ENCODE assay signal across 12 cellular contexts in genomic region chr12:55908726-55909512, GRCh38. TPM values are rescaled to one million over a fixed set of nuclear protein-coding genes. Genes with fewer than 3 reads are reported as not detected.
DNase-seq lines count a peak whose midpoint lies in the region; ATAC-seq and TF ChIP-seq lines count a peak whose summit lies in the region.
"Had no signal": no experiment of that assay in that cellular context is flagged by ENCODE, and none has a peak within 500 bp of the region (broad histone marks: within the 10 kb centered on the region; RNA-seq: fewer than 3 reads in every experiment).

No MANE protein-coding gene starts in this region.

- ATAC-seq in activated CD4-positive, alpha-beta T cell treated with anti-CD3 and anti-CD28 coated beads for 36 hours = no peak
- no peak for ATAC-seq in stimulated activated naive B cell treated with anti-CD40 and anti-IgM and Interleukin-4, amounts not matched to agents 10 μg/mL and 1 μg/mL and 100 μg/mL, for 72 hours (replicated peaks)

- H3K4me1 ChIP-seq in esophagus squamous epithelium = peaks cover 0 to 30% (median 2%) of the 10 kb centered on the region in 3 donors

- no peak for TF ChIP-seq POLR2A in esophagus squamous epithelium (IDR thresholded peaks at IDR 0.05)

- POLR2A ChIA-PET in activated CD4-positive, alpha-beta T cell treated with anti-CD3 and anti-CD28 coated beads for 36 hours (lab: Charles Lee) = no interaction called here

- peaks cover 0 to 33% (median 0%) of the 10 kb centered on the region in 3 donors for H3K36me3 ChIP-seq in esophagus squamous epithelium

- no peak overlapping the region for H3K4me3 Mint-ChIP-seq in activated CD4-positive, alpha-beta T cell treated with anti-CD3 and anti-CD28 coated beads for 36 hours
- no peak overlapping the region for H3K4me3 Mint-ChIP-seq in stimulated activated naive B cell treated with anti-CD40 and anti-IgM and Interleukin-4, amounts not matched to agents 10 μg/mL and 1 μg/mL and 100 μg/mL, for 72 hours

- intact Hi-C loops in activated CD4-positive, alpha-beta T cell treated with anti-CD3 and anti-CD28 coated beads for 36 hours (cut with DNase I, micrococcal nuclease) = no loop called here
- intact Hi-C loops in posterior cingulate gyrus (cut with DNase I) (no loop called here), esophagus squamous epithelium (cut with DNase I) (no loop called here)

- no peaks in the 10 kb centered on the region for H3K27me3 ChIP-seq in esophagus squamous epithelium

- H3K36me3 Mint-ChIP-seq in activated CD4-positive, alpha-beta T cell treated with anti-CD3 and anti-CD28 coated beads for 36 hours (ENCODE audit: low read depth) = peaks cover 13% of the 10 kb centered on the region
- H3K36me3 Mint-ChIP-seq in stimulated activated naive B cell treated with anti-CD40 and anti-IgM and Interleukin-4, amounts not matched to agents 10 μg/mL and 1 μg/mL and 100 μg/mL, for 72 hours = peaks cover 9 to 25% of the 10 kb centered on the region in 2 donors

- DNase-seq in activated CD4-positive, alpha-beta T cell treated with anti-CD3 and anti-CD28 coated beads for 36 hours = no peak
- DNase-seq in activated CD4-positive, alpha-beta T cell treated with anti-CD3 and anti-CD28 coated beads, Interleukin-2, amount 50 U/mL, for 1 hour = no peak
- DNase-seq in astrocyte of the hippocampus (ENCODE audit: low read depth, low spot score) (peak; percentile 49), islet precursor cell (peak; percentile 30), posterior cingulate gyrus (no peak), esophagus squamous epithelium (lab: John Stamatoyannopoulos, UW) (no peak), middle frontal gyrus (ENCODE audit: extremely low spot score, low spot score) (no peak)
- DNase-seq in stimulated activated naive B cell treated with anti-CD40 and anti-IgM and Interleukin-4, amounts not matched to agents 10 μg/mL and 1 μg/mL and 100 μg/mL, for 72 hours = no peak
- DNase-seq: activated CD8-positive, alpha-beta memory T cell treated with anti-CD3 and anti-CD28 coated beads, Interleukin-2, amount 50 U/mL, for 4 hours; NCI-H146; SIG-M5; stimulated activated CD4-positive, alpha-beta T cell treated with anti-CD3 and anti-CD28 coated beads, Interleukin-2, amount 100 ng/mL, for 24 hours had no signal

- no peak for TF ChIP-seq CTCF in esophagus squamous epithelium (IDR thresholded peaks at IDR 0.05)

- no peaks in the 10 kb centered on the region for H3K27me3 Mint-ChIP-seq in activated CD4-positive, alpha-beta T cell treated with anti-CD3 and anti-CD28 coated beads for 36 hours
- no peaks in the 10 kb centered on the region for H3K27me3 Mint-ChIP-seq in stimulated activated naive B cell treated with anti-CD40 and anti-IgM and Interleukin-4, amounts not matched to agents 10 μg/mL and 1 μg/mL and 100 μg/mL, for 72 hours

- H3K9me3 ChIP-seq in esophagus squamous epithelium = no peaks in the 10 kb centered on the region

- no peak overlapping the region for H3K4me3 ChIP-seq in esophagus squamous epithelium

- no peaks in the 10 kb centered on the region for H3K9me3 Mint-ChIP-seq in activated CD4-positive, alpha-beta T cell treated with anti-CD3 and anti-CD28 coated beads for 36 hours (ENCODE audit: low read depth)
- H3K9me3 Mint-ChIP-seq in stimulated activated naive B cell treated with anti-CD40 and anti-IgM and Interleukin-4, amounts not matched to agents 10 μg/mL and 1 μg/mL and 100 μg/mL, for 72 hours = no peaks in the 10 kb centered on the region

- WGBS in esophagus squamous epithelium, 2 donors = 55 to 57% methylated on average over 8 of the region's 8 CpGs

- peaks cover 17% of the 10 kb centered on the region for H3K4me1 Mint-ChIP-seq in activated CD4-positive, alpha-beta T cell treated with anti-CD3 and anti-CD28 coated beads for 36 hours
- peaks cover 13 to 18% of the 10 kb centered on the region in 2 donors for H3K4me1 Mint-ChIP-seq in stimulated activated naive B cell treated with anti-CD40 and anti-IgM and Interleukin-4, amounts not matched to agents 10 μg/mL and 1 μg/mL and 100 μg/mL, for 72 hours

- peak overlapping the region; percentile 23 for H3K27ac Mint-ChIP-seq in activated CD4-positive, alpha-beta T cell treated with anti-CD3 and anti-CD28 coated beads for 36 hours
- H3K27ac Mint-ChIP-seq in stimulated activated naive B cell treated with anti-CD40 and anti-IgM and Interleukin-4, amounts not matched to agents 10 μg/mL and 1 μg/mL and 100 μg/mL, for 72 hours = peak overlapping the region; percentile 7

- CTCF ChIA-PET in activated CD4-positive, alpha-beta T cell treated with anti-CD3 and anti-CD28 coated beads for 36 hours (lab: Charles Lee) = interaction anchor here (0.5 to 1.5 kb wide), 2 partner anchors 17 to 62 kb away, joined by 3 to 4 read pairs; no protein-coding TSS in a partner anchor

- H3K27ac ChIP-seq in esophagus squamous epithelium = peak overlapping the region in 2 of 4 donors; percentile 5 to 52

RNA-seq across cellular contexts. Expression of gene PYM1, which starts 18.8 kb away (rescaled TPM):
- 10 to 100 TPM; 24.6 to 30.2 TPM for total RNA-seq in activated CD4-positive, alpha-beta T cell treated with anti-CD3 and anti-CD28 coated beads for 36 hours
- total RNA-seq in esophagus squamous epithelium = 100 to 1,000 TPM in 1 of 4 donors, 10 to 100 TPM in 3; 60.7 to 107 (median 85.0) TPM

RNA-seq across cellular contexts. Expression of gene DGKA, which starts 22.0 kb away (rescaled TPM):
- 100 to 1,000 TPM; 341 to 385 TPM for total RNA-seq in activated CD4-positive, alpha-beta T cell treated with anti-CD3 and anti-CD28 coated beads for 36 hours
- total RNA-seq in esophagus squamous epithelium = 100 to 1,000 TPM in 3 of 4 donors, 10 to 100 TPM in 1; 95.7 to 209 (median 159) TPM

RNA-seq across cellular contexts. Expression of gene PMEL, which starts 56.9 kb away (rescaled TPM):
- 1 to 10 TPM in 1 of 2 experiments, under 1 TPM in 1; 0.86 to 1.2 TPM for total RNA-seq in activated CD4-positive, alpha-beta T cell treated with anti-CD3 and anti-CD28 coated beads for 36 hours
- 1 to 10 TPM in 1 of 4 donors, under 1 TPM in 3; 0.48 to 3.4 (median 0.67) TPM for total RNA-seq in esophagus squamous epithelium

RNA-seq across cellular contexts. Expression of gene CDK2, which starts 57.7 kb away (rescaled TPM):
- total RNA-seq in activated CD4-positive, alpha-beta T cell treated with anti-CD3 and anti-CD28 coated beads for 36 hours = 100 to 1,000 TPM; 104 to 149 TPM
- 10 to 100 TPM; 11.1 to 22.6 (median 17.0) TPM for total RNA-seq in esophagus squamous epithelium

Comparison
In these comparisons a context has a peak if more than half of its experiments do, and no peak if none do; other contexts are left out.
1. DNase-seq: peak in astrocyte of the hippocampus (single experiment) and islet precursor cell (single experiment); none in activated CD4-positive, alpha-beta T cell treated with anti-CD3 and anti-CD28 coated beads for 36 hours (single experiment), activated CD4-positive, alpha-beta T cell treated with anti-CD3 and anti-CD28 coated beads, Interleukin-2, amount 50 U/mL, for 1 hour (single experiment), stimulated activated naive B cell treated with anti-CD40 and anti-IgM and Interleukin-4, amounts not matched to agents 10 μg/mL and 1 μg/mL and 100 μg/mL, for 72 hours (single experiment), posterior cingulate gyrus (0 of 10), esophagus squamous epithelium (single experiment) and middle frontal gyrus (single experiment).